ENCODE assay signal across 18 cellular contexts in the genomic region with DNA sequence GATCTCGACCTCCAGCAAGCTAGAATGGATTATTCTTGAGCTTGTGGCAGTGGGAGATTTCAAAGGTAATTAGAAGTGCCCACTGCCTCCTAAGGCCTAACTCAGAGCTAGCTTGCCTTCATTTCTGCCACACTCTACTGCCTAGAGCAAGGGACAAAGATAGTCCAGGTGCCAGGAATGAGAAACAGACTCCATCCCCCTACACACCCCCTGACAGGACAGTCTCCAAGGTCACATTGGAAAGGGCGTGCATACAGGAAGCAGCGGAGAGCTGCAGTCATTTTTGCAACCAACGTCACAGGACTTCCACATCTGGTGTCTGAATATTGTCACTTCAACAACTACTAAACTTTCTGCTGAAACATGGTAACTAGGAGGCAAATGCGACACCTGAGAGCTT.
A peak's percentile ranks its signal among the peaks of the same experiment; 100 is the strongest.
DNase-seq lines count a peak whose midpoint lies in the region; ATAC-seq and TF ChIP-seq lines count a peak whose summit lies in the region.
"Had no signal": no experiment of that assay in that cellular context is flagged by ENCODE, and none has a peak within 500 bp of the region (broad histone marks: within the 10 kb centered on the region; RNA-seq: fewer than 3 reads in every experiment).

No MANE protein-coding gene starts in this region.

- H3K36me3 ChIP-seq in breast epithelium (no peaks in the 10 kb centered on the region), cardiac muscle cell (no peaks in the 10 kb centered on the region), left ventricle myocardium inferior (no peaks in the 10 kb centered on the region)
- H3K36me3 ChIP-seq: BLaER1 treated with 17β-estradiol and CSF1 and Interleukin-3, amounts not matched to agents 10 nM and 100 nM had no signal

- H3K27ac ChIP-seq in breast epithelium (no peak overlapping the region), cardiac muscle cell (peak overlapping the region; percentile 77), left ventricle myocardium inferior (replicated peaks) (no peak overlapping the region), right cardiac atrium (ENCODE audit: low read length) (no peak overlapping the region)
- H3K27ac ChIP-seq: 22Rv1; A549; BLaER1 treated with 17β-estradiol and CSF1 and Interleukin-3, amounts not matched to agents 10 nM and 100 nM; C4-2B had no signal

- 63% methylated on average over 5 of the region's 5 CpGs for WGBS in right cardiac atrium

- TF ChIP-seq CTCF in MCF 10A (IDR thresholded peaks at IDR 0.05; ENCODE audit: unreplicated experiment) (no peak), breast epithelium (IDR thresholded peaks at IDR 0.05) (no peak), cardiac muscle cell (IDR thresholded peaks at IDR 0.05; ENCODE audit: low read depth, low read length) (no peak), left ventricle myocardium inferior (IDR thresholded peaks at IDR 0.05; ENCODE audit: borderline replicate concordance) (no peak)

- no peaks in the 10 kb centered on the region for H3K9me3 ChIP-seq in breast epithelium
- no peaks in the 10 kb centered on the region for H3K9me3 ChIP-seq in cardiac muscle cell (ENCODE audit: low read depth)
- no peaks in the 10 kb centered on the region for H3K9me3 ChIP-seq in left ventricle myocardium inferior (replicated peaks)
- no peaks in the 10 kb centered on the region for H3K9me3 ChIP-seq in right cardiac atrium (ENCODE audit: control insufficient read depth, low read length)
- H3K9me3 ChIP-seq: A549, Caco-2 had no signal

- H3K27me3 ChIP-seq in breast epithelium (no peaks in the 10 kb centered on the region), cardiac muscle cell (no peaks in the 10 kb centered on the region), left ventricle myocardium inferior (ENCODE audit: low read depth) (no peaks in the 10 kb centered on the region), right cardiac atrium (ENCODE audit: control insufficient read depth, insufficient read depth) (no peaks in the 10 kb centered on the region)
- H3K27me3 ChIP-seq: BLaER1 treated with 17β-estradiol and CSF1 and Interleukin-3, amounts not matched to agents 10 nM and 100 nM had no signal

- no TSS peak for BruUV-seq in MCF 10A (replicated peaks; lab: Mats Ljungman, UMichigan)

- no peaks in the 10 kb centered on the region for H3K4me1 ChIP-seq in breast epithelium
- H3K4me1 ChIP-seq in cardiac muscle cell (ENCODE audit: low read depth): peaks cover 30% of the 10 kb centered on the region
- no peaks in the 10 kb centered on the region for H3K4me1 ChIP-seq in left ventricle myocardium inferior
- H3K4me1 ChIP-seq in right cardiac atrium (ENCODE audit: control insufficient read depth, insufficient read depth, low read length): no peaks in the 10 kb centered on the region
- H3K4me1 ChIP-seq: Caco-2 had no signal

- DNase-seq in MCF 10A (ENCODE audit: unreplicated experiment) (no peak), breast epithelium (ENCODE audit: low spot score in 2 of 2) (no peak), cardiac muscle cell (ENCODE audit: low read depth in 1 of 2, low spot score in 1 of 2) (no peak), left ventricle myocardium inferior (no peak), left ventricle myocardium superior (no peak), right cardiac atrium (no peak)
- DNase-seq: AML-193; Caco-2; Calu3; CD4-positive, alpha-beta T cell; CD8-positive, alpha-beta T cell; DMS79 treated with DMSO at 0.1 percent for 48 hours; GF-D8 had no signal

- no peaks in the 10 kb centered on the region for H3K27me3 Mint-ChIP-seq in MCF 10A (ENCODE audit: insufficient read depth, unreplicated experiment)

- intact Hi-C loops in MCF 10A (cut with micrococcal nuclease): no loop called here
- intact Hi-C loops in breast epithelium (cut with DNase I; ENCODE audit: low total_unique reads): no loop called here
- intact Hi-C loops in left ventricle myocardium inferior (cut with micrococcal nuclease): no loop called here
- intact Hi-C loops in left ventricle myocardium superior (cut with micrococcal nuclease): no loop called here
- intact Hi-C loops in right cardiac atrium (cut with DNase I): no loop called here

- H3K9me3 Mint-ChIP-seq in MCF 10A (ENCODE audit: unreplicated experiment): no peaks in the 10 kb centered on the region
- H3K9me3 Mint-ChIP-seq: CD4-positive, alpha-beta T cell; CD8-positive, alpha-beta T cell had no signal

- H3K4me3 ChIP-seq in breast epithelium: no peak overlapping the region
- no peak overlapping the region for H3K4me3 ChIP-seq in cardiac muscle cell
- H3K4me3 ChIP-seq in left ventricle myocardium inferior: no peak overlapping the region
- H3K4me3 ChIP-seq in right cardiac atrium (ENCODE audit: low read length): no peak overlapping the region
- H3K4me3 ChIP-seq: A549; BLaER1 treated with 17β-estradiol and CSF1 and Interleukin-3, amounts not matched to agents 10 nM and 100 nM had no signal

- H3K4me1 Mint-ChIP-seq in MCF 10A (ENCODE audit: insufficient read depth, unreplicated experiment): no peaks in the 10 kb centered on the region

- POLR2A ChIA-PET in MCF 10A (lab: Yijun Ruan, JAX): no interaction called here

- TF ChIP-seq POLR2A in breast epithelium (IDR thresholded peaks at IDR 0.05): no peak

- no peak overlapping the region for H3K4me3 Mint-ChIP-seq in MCF 10A (ENCODE audit: unreplicated experiment)
- H3K4me3 Mint-ChIP-seq: B cell; CD4-positive, alpha-beta T cell; CD8-positive, alpha-beta T cell had no signal

- H3K27ac Mint-ChIP-seq in MCF 10A (ENCODE audit: low read depth, unreplicated experiment): peak overlapping the region; percentile 37
- H3K27ac Mint-ChIP-seq: B cell; CD4-positive, alpha-beta T cell; CD8-positive, alpha-beta T cell had no signal

- CTCF ChIA-PET in MCF 10A (lab: Yijun Ruan, JAX): interaction anchor here (1.0 kb wide), 1 partner anchor 9 kb away, joined by 3 read pairs; no protein-coding TSS in a partner anchor

- no peaks in the 10 kb centered on the region for H3K36me3 Mint-ChIP-seq in MCF 10A (ENCODE audit: insufficient read depth, unreplicated experiment)
- H3K36me3 Mint-ChIP-seq: CD8-positive, alpha-beta T cell had no signal

- ATAC-seq in left ventricle myocardium superior: peak; percentile 61
- ATAC-seq in right cardiac atrium: no peak
- ATAC-seq: A549; CD8-positive, alpha-beta T cell had no signal
